ENCODE assay signal across 22 cellular contexts in genomic region chr15:86155551-86155950, GRCh38.
"Had no signal": no experiment of that assay in that cellular context is flagged by ENCODE, and none has a peak within 500 bp of the region (broad histone marks: within the 10 kb centered on the region; RNA-seq: fewer than 3 reads in every experiment).

No MANE protein-coding gene starts in this region.

- DNase-seq: dorsolateral prefrontal cortex; effector CD4-positive, alpha-beta T cell; head of caudate nucleus; kidney; mesenchymal stem cell; mucosa of descending colon; naive B cell; stimulated activated CD4-positive, alpha-beta T cell treated with anti-CD3 and anti-CD28 coated beads, Interleukin-2, amount 100 ng/mL, for 24 hours; stimulated activated CD4-positive, alpha-beta T cell treated with anti-CD3 and anti-CD28 coated beads, Interleukin-4, amount 100 ng/mL, for 4 hours; stimulated activated naive CD8-positive, alpha-beta T cell treated with anti-CD3 and anti-CD28 coated beads, Interleukin-15, Interleukin-2, amounts not matched to agents 100 U/mL and 50 U/mL, for 24 hours; substantia nigra; testis; upper lobe of left lung had no signal

- H2AFZ ChIP-seq: parathyroid adenoma had no signal

- H3K9ac ChIP-seq: parathyroid adenoma had no signal

- H3K9me3 ChIP-seq: mucosa of descending colon, neutrophil, testis had no signal

- H3K36me3 ChIP-seq: neutrophil, right atrium auricular region, tibial nerve, upper lobe of left lung had no signal

- H3K27me3 ChIP-seq: dorsolateral prefrontal cortex, neutrophil, right atrium auricular region, testis, tibial nerve, upper lobe of left lung had no signal

- H3K4me1 ChIP-seq: parathyroid adenoma, right atrium auricular region, testis, tibial nerve, upper lobe of left lung had no signal

- H3K79me2 ChIP-seq: parathyroid adenoma had no signal

- ATAC-seq: left lobe of liver; mucosa of descending colon; natural killer cell treated with Interleukin-12 subunit alpha and Interleukin-12 subunit beta and Interleukin-15 and Interleukin-18, amount 100 ng/mL, for 72 hours; sciatic nerve; stimulated activated memory B cell treated with anti-CD40 and anti-IgM and Interleukin-4, amounts not matched to agents 10 μg/mL and 1 μg/mL and 100 μg/mL, for 72 hours; stimulated activated naive CD8-positive, alpha-beta T cell treated with anti-CD3 and anti-CD28 coated beads, Interleukin-15, Interleukin-2, amounts not matched to agents 100 U/mL and 50 U/mL, for 24 hours had no signal

- H3K4me3 ChIP-seq: dorsolateral prefrontal cortex, lung, mucosa of descending colon, right atrium auricular region, testis, tibial nerve, upper lobe of left lung had no signal

- H3K27ac ChIP-seq: dorsolateral prefrontal cortex, neutrophil, parathyroid adenoma, right atrium auricular region, testis, tibial nerve, upper lobe of left lung had no signal
